In the genomic region with DNA sequence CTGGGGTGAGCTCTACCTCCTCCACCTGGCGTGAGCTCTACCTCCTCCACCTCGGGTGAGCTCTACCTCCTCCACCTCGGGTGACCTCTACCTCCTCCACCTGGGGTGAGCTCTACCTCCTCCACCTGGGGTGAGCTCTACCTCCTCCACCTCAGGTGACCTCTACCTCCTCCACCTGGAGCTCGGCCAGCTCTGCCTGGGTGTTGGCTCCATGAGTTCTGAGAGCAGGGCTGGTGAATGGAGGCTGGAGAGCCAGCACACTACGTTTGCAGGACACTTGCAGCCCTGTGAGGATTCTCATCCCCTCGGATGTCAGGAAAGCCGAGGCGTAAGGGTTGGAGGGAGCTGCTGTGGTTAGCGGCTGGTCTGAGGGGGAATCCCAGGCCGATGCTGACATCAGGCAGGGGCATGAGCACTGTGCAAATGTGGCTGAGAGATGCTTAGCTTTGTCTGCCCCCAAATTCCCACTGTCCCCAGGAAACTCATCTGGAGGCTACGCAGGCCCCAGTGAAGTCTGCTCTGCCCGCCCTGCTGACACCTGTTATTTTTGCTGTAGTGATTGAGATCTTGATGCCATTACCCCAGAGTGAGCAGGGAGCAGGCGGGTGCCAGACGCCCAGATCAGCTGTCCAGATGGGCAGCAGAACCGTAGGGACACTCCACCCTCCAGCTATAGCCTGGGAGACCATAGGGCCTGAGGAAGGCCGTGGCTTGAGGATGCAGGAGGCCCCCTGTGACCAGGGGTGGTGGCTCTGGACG, we compare ENCODE assay signal across 1 cellular context.
A peak's percentile ranks its signal among the peaks of the same experiment; 100 is the strongest.
TF ChIP-seq lines count a peak whose summit lies in the region.

No MANE protein-coding gene starts in this region.

TF ChIP-seq in SK-N-SH, 30 proteins besides CTCF, POLR2A, EP300 and RAD21:
- TF ChIP-seq MXI1 (IDR thresholded peaks at IDR 0.05; ENCODE audit: low read depth, low read length) (no peak), YY1 (IDR thresholded peaks at IDR 0.05; ENCODE audit: low read depth) (no peak), SIN3A (IDR thresholded peaks at IDR 0.05; ENCODE audit: borderline replicate concordance, low read depth, low read length) (no peak), SMC3 (IDR thresholded peaks at IDR 0.05; ENCODE audit: low read depth, low read length) (no peak), JUND (IDR thresholded peaks at IDR 0.05) (no peak), GABPA (IDR thresholded peaks at IDR 0.05; ENCODE audit: low read depth) (no peak), NFIC (IDR thresholded peaks at IDR 0.05; ENCODE audit: borderline replicate concordance) (no peak), TAF1 (IDR thresholded peaks at IDR 0.05; ENCODE audit: borderline replicate concordance, low read depth, low read length) (no peak), ELF1 (IDR thresholded peaks at IDR 0.05) (no peak), RCOR1 (IDR thresholded peaks at IDR 0.05; ENCODE audit: low read length) (peak; percentile 93), FOXM1 (IDR thresholded peaks at IDR 0.05; ENCODE audit: low read depth) (no peak), RFX5 (IDR thresholded peaks at IDR 0.05; ENCODE audit: low read length) (no peak), EZH2phosphoT487 (IDR thresholded peaks at IDR 0.05; ENCODE audit: borderline replicate concordance, low read depth) (no peak), NRF1 (IDR thresholded peaks at IDR 0.05; ENCODE audit: low read depth, low read length) (no peak), FOSL2 (IDR thresholded peaks at IDR 0.05; ENCODE audit: borderline replicate concordance, low read depth) (no peak), TCF12 (IDR thresholded peaks at IDR 0.05) (peak; percentile 26; the same call in 1 of the 2 replicates), FOXJ3 (CRISPR knock-in tag; IDR thresholded peaks at IDR 0.05) (peak; percentile 80; the same call in 1 of the 2 replicates), MEF2A (IDR thresholded peaks at IDR 0.05; ENCODE audit: borderline replicate concordance, low read depth) (no peak), POLR2AphosphoS5 (IDR thresholded peaks at IDR 0.05; ENCODE audit: low read depth, low read length) (no peak), TEAD4 (IDR thresholded peaks at IDR 0.05; ENCODE audit: borderline replicate concordance, insufficient read depth) (no peak), CHD2 (IDR thresholded peaks at IDR 0.05; ENCODE audit: low read length, partially characterized antibody) (peak; percentile 70), RXRA (IDR thresholded peaks at IDR 0.05; ENCODE audit: borderline replicate concordance, low read depth) (no peak), GATA2 (CRISPR knock-in tag; IDR thresholded peaks at IDR 0.05) (peak; percentile 98)
- TF ChIP-seq, protein P1, sequence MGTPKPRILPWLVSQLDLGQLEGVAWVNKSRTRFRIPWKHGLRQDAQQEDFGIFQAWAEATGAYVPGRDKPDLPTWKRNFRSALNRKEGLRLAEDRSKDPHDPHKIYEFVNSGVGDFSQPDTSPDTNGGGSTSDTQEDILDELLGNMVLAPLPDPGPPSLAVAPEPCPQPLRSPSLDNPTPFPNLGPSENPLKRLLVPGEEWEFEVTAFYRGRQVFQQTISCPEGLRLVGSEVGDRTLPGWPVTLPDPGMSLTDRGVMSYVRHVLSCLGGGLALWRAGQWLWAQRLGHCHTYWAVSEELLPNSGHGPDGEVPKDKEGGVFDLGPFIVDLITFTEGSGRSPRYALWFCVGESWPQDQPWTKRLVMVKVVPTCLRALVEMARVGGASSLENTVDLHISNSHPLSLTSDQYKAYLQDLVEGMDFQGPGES (IDR thresholded peaks at IDR 0.05; ENCODE audit: low read depth, low read length) = no peak
- TF ChIP-seq, protein P2, sequence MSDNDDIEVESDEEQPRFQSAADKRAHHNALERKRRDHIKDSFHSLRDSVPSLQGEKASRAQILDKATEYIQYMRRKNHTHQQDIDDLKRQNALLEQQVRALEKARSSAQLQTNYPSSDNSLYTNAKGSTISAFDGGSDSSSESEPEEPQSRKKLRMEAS (IDR thresholded peaks at IDR 0.05; ENCODE audit: low read depth) = no peak
- TF ChIP-seq, protein P3, sequence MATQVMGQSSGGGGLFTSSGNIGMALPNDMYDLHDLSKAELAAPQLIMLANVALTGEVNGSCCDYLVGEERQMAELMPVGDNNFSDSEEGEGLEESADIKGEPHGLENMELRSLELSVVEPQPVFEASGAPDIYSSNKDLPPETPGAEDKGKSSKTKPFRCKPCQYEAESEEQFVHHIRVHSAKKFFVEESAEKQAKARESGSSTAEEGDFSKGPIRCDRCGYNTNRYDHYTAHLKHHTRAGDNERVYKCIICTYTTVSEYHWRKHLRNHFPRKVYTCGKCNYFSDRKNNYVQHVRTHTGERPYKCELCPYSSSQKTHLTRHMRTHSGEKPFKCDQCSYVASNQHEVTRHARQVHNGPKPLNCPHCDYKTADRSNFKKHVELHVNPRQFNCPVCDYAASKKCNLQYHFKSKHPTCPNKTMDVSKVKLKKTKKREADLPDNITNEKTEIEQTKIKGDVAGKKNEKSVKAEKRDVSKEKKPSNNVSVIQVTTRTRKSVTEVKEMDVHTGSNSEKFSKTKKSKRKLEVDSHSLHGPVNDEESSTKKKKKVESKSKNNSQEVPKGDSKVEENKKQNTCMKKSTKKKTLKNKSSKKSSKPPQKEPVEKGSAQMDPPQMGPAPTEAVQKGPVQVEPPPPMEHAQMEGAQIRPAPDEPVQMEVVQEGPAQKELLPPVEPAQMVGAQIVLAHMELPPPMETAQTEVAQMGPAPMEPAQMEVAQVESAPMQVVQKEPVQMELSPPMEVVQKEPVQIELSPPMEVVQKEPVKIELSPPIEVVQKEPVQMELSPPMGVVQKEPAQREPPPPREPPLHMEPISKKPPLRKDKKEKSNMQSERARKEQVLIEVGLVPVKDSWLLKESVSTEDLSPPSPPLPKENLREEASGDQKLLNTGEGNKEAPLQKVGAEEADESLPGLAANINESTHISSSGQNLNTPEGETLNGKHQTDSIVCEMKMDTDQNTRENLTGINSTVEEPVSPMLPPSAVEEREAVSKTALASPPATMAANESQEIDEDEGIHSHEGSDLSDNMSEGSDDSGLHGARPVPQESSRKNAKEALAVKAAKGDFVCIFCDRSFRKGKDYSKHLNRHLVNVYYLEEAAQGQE (IDR thresholded peaks at IDR 0.05; ENCODE audit: low read depth, low read length) = no peak
- TF ChIP-seq, protein P4, sequence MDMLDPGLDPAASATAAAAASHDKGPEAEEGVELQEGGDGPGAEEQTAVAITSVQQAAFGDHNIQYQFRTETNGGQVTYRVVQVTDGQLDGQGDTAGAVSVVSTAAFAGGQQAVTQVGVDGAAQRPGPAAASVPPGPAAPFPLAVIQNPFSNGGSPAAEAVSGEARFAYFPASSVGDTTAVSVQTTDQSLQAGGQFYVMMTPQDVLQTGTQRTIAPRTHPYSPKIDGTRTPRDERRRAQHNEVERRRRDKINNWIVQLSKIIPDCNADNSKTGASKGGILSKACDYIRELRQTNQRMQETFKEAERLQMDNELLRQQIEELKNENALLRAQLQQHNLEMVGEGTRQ (IDR thresholded peaks at IDR 0.05; ENCODE audit: borderline replicate concordance, low read depth, low read length) = no peak
- TF ChIP-seq, protein P5, sequence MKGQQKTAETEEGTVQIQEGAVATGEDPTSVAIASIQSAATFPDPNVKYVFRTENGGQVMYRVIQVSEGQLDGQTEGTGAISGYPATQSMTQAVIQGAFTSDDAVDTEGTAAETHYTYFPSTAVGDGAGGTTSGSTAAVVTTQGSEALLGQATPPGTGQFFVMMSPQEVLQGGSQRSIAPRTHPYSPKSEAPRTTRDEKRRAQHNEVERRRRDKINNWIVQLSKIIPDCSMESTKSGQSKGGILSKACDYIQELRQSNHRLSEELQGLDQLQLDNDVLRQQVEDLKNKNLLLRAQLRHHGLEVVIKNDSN (IDR thresholded peaks at IDR 0.05; ENCODE audit: borderline replicate concordance, low read depth) = no peak
- TF ChIP-seq, protein P6, sequence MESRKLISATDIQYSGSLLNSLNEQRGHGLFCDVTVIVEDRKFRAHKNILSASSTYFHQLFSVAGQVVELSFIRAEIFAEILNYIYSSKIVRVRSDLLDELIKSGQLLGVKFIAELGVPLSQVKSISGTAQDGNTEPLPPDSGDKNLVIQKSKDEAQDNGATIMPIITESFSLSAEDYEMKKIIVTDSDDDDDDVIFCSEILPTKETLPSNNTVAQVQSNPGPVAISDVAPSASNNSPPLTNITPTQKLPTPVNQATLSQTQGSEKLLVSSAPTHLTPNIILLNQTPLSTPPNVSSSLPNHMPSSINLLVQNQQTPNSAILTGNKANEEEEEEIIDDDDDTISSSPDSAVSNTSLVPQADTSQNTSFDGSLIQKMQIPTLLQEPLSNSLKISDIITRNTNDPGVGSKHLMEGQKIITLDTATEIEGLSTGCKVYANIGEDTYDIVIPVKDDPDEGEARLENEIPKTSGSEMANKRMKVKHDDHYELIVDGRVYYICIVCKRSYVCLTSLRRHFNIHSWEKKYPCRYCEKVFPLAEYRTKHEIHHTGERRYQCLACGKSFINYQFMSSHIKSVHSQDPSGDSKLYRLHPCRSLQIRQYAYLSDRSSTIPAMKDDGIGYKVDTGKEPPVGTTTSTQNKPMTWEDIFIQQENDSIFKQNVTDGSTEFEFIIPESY (IDR thresholded peaks at IDR 0.05; ENCODE audit: borderline replicate concordance, low read depth) = no peak
- TF ChIP-seq, protein P7, sequence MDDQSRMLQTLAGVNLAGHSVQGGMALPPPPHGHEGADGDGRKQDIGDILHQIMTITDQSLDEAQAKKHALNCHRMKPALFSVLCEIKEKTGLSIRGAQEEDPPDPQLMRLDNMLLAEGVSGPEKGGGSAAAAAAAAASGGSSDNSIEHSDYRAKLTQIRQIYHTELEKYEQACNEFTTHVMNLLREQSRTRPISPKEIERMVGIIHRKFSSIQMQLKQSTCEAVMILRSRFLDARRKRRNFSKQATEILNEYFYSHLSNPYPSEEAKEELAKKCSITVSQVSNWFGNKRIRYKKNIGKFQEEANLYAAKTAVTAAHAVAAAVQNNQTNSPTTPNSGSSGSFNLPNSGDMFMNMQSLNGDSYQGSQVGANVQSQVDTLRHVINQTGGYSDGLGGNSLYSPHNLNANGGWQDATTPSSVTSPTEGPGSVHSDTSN (IDR thresholded peaks at IDR 0.05) = no peak
